Comparison of ENCODE assay signal across 8 cellular contexts in genomic region chr1:224431726-224432125, GRCh38.
DNase-seq lines count a peak whose midpoint lies in the region; ATAC-seq and TF ChIP-seq lines count a peak whose summit lies in the region.

No MANE protein-coding gene starts in this region.

- H3K4me2 ChIP-seq in BLaER1 treated with 17β-estradiol and CSF1 and Interleukin-3, amounts not matched to agents 10 nM and 100 nM: peak overlapping the region; percentile 71 to 98 (median 89)

- peak overlapping the region in 9 of 11 experiments; percentile 23 to 91 (median 88); a peak in 13 of 22 replicates for H3K27ac ChIP-seq in BLaER1 treated with 17β-estradiol and CSF1 and Interleukin-3, amounts not matched to agents 10 nM and 100 nM
- peak overlapping the region; percentile 60 to 91 for H3K27ac ChIP-seq in coronary artery

- peak overlapping the region; percentile 97 for H3K4me3 Mint-ChIP-seq in nephron progenitor cell

- H3K9me3 Mint-ChIP-seq in nephron progenitor cell: no peaks in the 10 kb centered on the region

- peak overlapping the region; percentile 73 to 89 (median 84); a peak in 19 of 20 replicates for H3K4me3 ChIP-seq in BLaER1 treated with 17β-estradiol and CSF1 and Interleukin-3, amounts not matched to agents 10 nM and 100 nM
- H3K4me3 ChIP-seq in LNCaP clone FGC (ENCODE audit: low read depth, low read length): peak overlapping the region; percentile 63; the same call in 1 of the 2 replicates
- H3K4me3 ChIP-seq in coronary artery: peak overlapping the region; percentile 75

- H3K36me3 Mint-ChIP-seq in nephron progenitor cell (ENCODE audit: low read depth): peaks cover 34% of the 10 kb centered on the region

- no peaks in the 10 kb centered on the region for H3K27me3 Mint-ChIP-seq in nephron progenitor cell (ENCODE audit: low read depth, poor library complexity)

- H3K27ac Mint-ChIP-seq in nephron progenitor cell: no peak overlapping the region

- TF ChIP-seq CTCF in LNCaP clone FGC (IDR thresholded peaks at IDR 0.05; ENCODE audit: control insufficient read depth, extremely low read depth, insufficient read depth) (no peak), coronary artery (IDR thresholded peaks at IDR 0.05) (no peak), nephron progenitor cell (IDR thresholded peaks at IDR 0.05) (no peak)

- DNase-seq in LNCaP clone FGC (ENCODE audit: low read depth) (no peak), coronary artery (ENCODE audit: low spot score) (no peak), nephron progenitor cell (no peak), NCI-H2171 treated with DMSO at 0.1 percent for 48 hours (lab: John Stamatoyannopoulos, UW) (no peak), NCI-H69 (lab: John Stamatoyannopoulos, UW) (no peak)
- DNase-seq in activated CD8-positive, alpha-beta memory T cell treated with anti-CD3 and anti-CD28 coated beads for 24 hours: no peak

- peaks cover 37 to 64% (median 52%) of the 10 kb centered on the region in 10 experiments for H3K4me1 ChIP-seq in BLaER1 treated with 17β-estradiol and CSF1 and Interleukin-3, amounts not matched to agents 10 nM and 100 nM

- peaks cover 59% of the 10 kb centered on the region for H3K4me1 Mint-ChIP-seq in nephron progenitor cell

- peaks cover 31 to 40% (median 35%) of the 10 kb centered on the region in 11 experiments for H3K36me3 ChIP-seq in BLaER1 treated with 17β-estradiol and CSF1 and Interleukin-3, amounts not matched to agents 10 nM and 100 nM

- H3K27me3 ChIP-seq in BLaER1 treated with 17β-estradiol and CSF1 and Interleukin-3, amounts not matched to agents 10 nM and 100 nM: no peaks in the 10 kb centered on the region

- peaks cover 13 to 69% (median 57%) of the 10 kb centered on the region in 11 experiments for H4K20me1 ChIP-seq in BLaER1 treated with 17β-estradiol and CSF1 and Interleukin-3, amounts not matched to agents 10 nM and 100 nM

- H3K9me3 ChIP-seq in BLaER1 treated with 17β-estradiol and CSF1 and Interleukin-3, amounts not matched to agents 10 nM and 100 nM (replicated peaks in 1 of 11): no peaks in the 10 kb centered on the region

- peak overlapping the region; percentile 2 to 96 (median 93); a peak in 20 of 22 replicates for H3K9ac ChIP-seq in BLaER1 treated with 17β-estradiol and CSF1 and Interleukin-3, amounts not matched to agents 10 nM and 100 nM

- ATAC-seq in GM19467 (IDR thresholded peaks at IDR 0.05; ENCODE audit: unreplicated experiment): no peak
